Comparison of ENCODE assay signal across 8 cellular contexts in genomic region chr3:189148090-189148507, GRCh38. TPM values are rescaled to one million over a fixed set of nuclear protein-coding genes. Genes with fewer than 3 reads are reported as not detected.
DNase-seq lines count a peak whose midpoint lies in the region; ATAC-seq, FAIRE-seq and TF ChIP-seq lines count a peak whose summit lies in the region.

No MANE protein-coding gene starts in this region.

- FAIRE-seq in astrocyte (lab: Jason Lieb, UNC) = peak; percentile 54

- H3K9me3 Mint-ChIP-seq in T-helper 2 cell treated with Interferon-gamma antibody and Interleukin-4, amounts not matched to agents 5 μg/mL and 100 μg/mL, for 36 hours = no peaks in the 10 kb centered on the region
- no peaks in the 10 kb centered on the region for H3K9me3 Mint-ChIP-seq in astrocyte (ENCODE audit: unreplicated experiment)

- H3K4me2 ChIP-seq in astrocyte (ENCODE audit: low read length) (no peak overlapping the region), hepatocyte (no peak overlapping the region)

- intact Hi-C loops in gastrocnemius medialis (cut with DNase I; ENCODE audit: low total_unique reads) = loop anchor here (2.0 to 10.0 kb wide), 3 partner anchors 191 to 1829 kb away; no protein-coding TSS in a partner anchor

- H3K9me3 ChIP-seq in HAP-1 = no peaks in the 10 kb centered on the region
- no peaks in the 10 kb centered on the region for H3K9me3 ChIP-seq in astrocyte (ENCODE audit: insufficient read depth, low read depth, low read length)
- H3K9me3 ChIP-seq in hepatocyte (ENCODE audit: low read depth) = no peaks in the 10 kb centered on the region
- H3K9me3 ChIP-seq in gastrocnemius medialis = no peaks in the 10 kb centered on the region

- H3K79me2 ChIP-seq in astrocyte (ENCODE audit: insufficient read depth, low read length) = no peaks in the 10 kb centered on the region
- no peaks in the 10 kb centered on the region for H3K79me2 ChIP-seq in hepatocyte

- 27% methylated on average over 6 of the region's 6 CpGs for WGBS in hepatocyte (ENCODE audit: low lambda C conversion rate, missing lambda C conversion rate)

- no peaks in the 10 kb centered on the region for H3K4me1 ChIP-seq in HAP-1
- H3K4me1 ChIP-seq in astrocyte (ENCODE audit: insufficient read depth, low read length) = peaks cover 2% of the 10 kb centered on the region
- H3K4me1 ChIP-seq in hepatocyte (ENCODE audit: insufficient read depth) = no peaks in the 10 kb centered on the region
- H3K4me1 ChIP-seq in gastrocnemius medialis = peaks cover 7 to 12% of the 10 kb centered on the region in 2 donors

- no peaks in the 10 kb centered on the region for H3K36me3 Mint-ChIP-seq in T-helper 2 cell treated with Interferon-gamma antibody and Interleukin-4, amounts not matched to agents 5 μg/mL and 100 μg/mL, for 36 hours (ENCODE audit: low read depth)
- H3K36me3 Mint-ChIP-seq in astrocyte (ENCODE audit: low read depth, unreplicated experiment) = no peaks in the 10 kb centered on the region

- H3K9me2 ChIP-seq in hepatocyte (replicated peaks; ENCODE audit: insufficient read depth) = no peaks in the 10 kb centered on the region

- H3K27me3 Mint-ChIP-seq in T-helper 2 cell treated with Interferon-gamma antibody and Interleukin-4, amounts not matched to agents 5 μg/mL and 100 μg/mL, for 36 hours (ENCODE audit: low read depth) = peaks cover 4% of the 10 kb centered on the region
- H3K27me3 Mint-ChIP-seq in astrocyte (ENCODE audit: low read depth, unreplicated experiment) = peaks cover 3% of the 10 kb centered on the region

- peaks cover 36% of the 10 kb centered on the region for H3K4me1 Mint-ChIP-seq in T-helper 2 cell treated with Interferon-gamma antibody and Interleukin-4, amounts not matched to agents 5 μg/mL and 100 μg/mL, for 36 hours (ENCODE audit: low read depth)
- peaks cover 10% of the 10 kb centered on the region for H3K4me1 Mint-ChIP-seq in astrocyte (ENCODE audit: low read depth, unreplicated experiment)

- H3K27ac ChIP-seq in astrocyte (ENCODE audit: low read depth, low read length) (no peak overlapping the region), hepatocyte (no peak overlapping the region), gastrocnemius medialis (no peak overlapping the region)

- no peak overlapping the region for H3K9ac ChIP-seq in astrocyte (ENCODE audit: low read length)

- H4K20me1 ChIP-seq in astrocyte (ENCODE audit: insufficient read depth, low read length) (no peaks in the 10 kb centered on the region), hepatocyte (ENCODE audit: insufficient read depth, poor library complexity, severe bottlenecking) (no peaks in the 10 kb centered on the region)

- H2AFZ ChIP-seq in astrocyte (ENCODE audit: low read depth, low read length) (no peak overlapping the region), hepatocyte (no peak overlapping the region)

- peak; percentile 54 for TF ChIP-seq CTCF in NB4 (IDR thresholded peaks at IDR 0.05; ENCODE audit: low read depth, low read length)
- TF ChIP-seq CTCF in astrocyte (IDR thresholded peaks at IDR 0.05; ENCODE audit: insufficient read depth, low read depth, low read length) = peak; percentile 92
- TF ChIP-seq CTCF in hepatocyte (IDR thresholded peaks at IDR 0.05; ENCODE audit: poor library complexity) = peak; percentile 85
- peak; percentile 56 to 84 (median 80) for TF ChIP-seq CTCF in gastrocnemius medialis (IDR thresholded peaks at IDR 0.05 in 4 of 5, conservative IDR thresholded peaks at IDR 0.05 in 1 of 5)

- H3K36me3 ChIP-seq in HAP-1 (replicated peaks) (no peaks in the 10 kb centered on the region), astrocyte (ENCODE audit: insufficient read depth, low read length) (no peaks in the 10 kb centered on the region), hepatocyte (replicated peaks; ENCODE audit: insufficient read depth, low read depth) (no peaks in the 10 kb centered on the region), gastrocnemius medialis (no peaks in the 10 kb centered on the region)

- no peak overlapping the region for H3K27ac Mint-ChIP-seq in T-helper 2 cell treated with Interferon-gamma antibody and Interleukin-4, amounts not matched to agents 5 μg/mL and 100 μg/mL, for 36 hours
- no peak overlapping the region for H3K27ac Mint-ChIP-seq in astrocyte (ENCODE audit: unreplicated experiment)

- H3K27me3 ChIP-seq in HAP-1 (ENCODE audit: low read depth) (no peaks in the 10 kb centered on the region), astrocyte (ENCODE audit: insufficient read depth, low read length) (no peaks in the 10 kb centered on the region), hepatocyte (no peaks in the 10 kb centered on the region), gastrocnemius medialis (no peaks in the 10 kb centered on the region)

- no peak overlapping the region for H3K4me3 ChIP-seq in HAP-1
- H3K4me3 ChIP-seq in NB4 (ENCODE audit: low read depth, low read length) = no peak overlapping the region
- no peak overlapping the region for H3K4me3 ChIP-seq in astrocyte (ENCODE audit: insufficient read depth, low read depth, low read length)
- no peak overlapping the region for H3K4me3 ChIP-seq in hepatocyte
- no peak overlapping the region for H3K4me3 ChIP-seq in gastrocnemius medialis

- peak; percentile 35 for DNase-seq in GDM1 (lab: John Stamatoyannopoulos, UW)
- DNase-seq in HAP-1 (ENCODE audit: low spot score in 2 of 2) = peak; percentile 62 to 73
- DNase-seq in NB4 (ENCODE audit: low read depth) = peak; percentile 57
- DNase-seq in T-helper 2 cell treated with Interferon-gamma antibody and Interleukin-4, amounts not matched to agents 5 μg/mL and 100 μg/mL, for 36 hours (ENCODE audit: low spot score) = peak; percentile 41
- peak; percentile 35 for DNase-seq in astrocyte (ENCODE audit: low read depth)
- peak; percentile 76 for DNase-seq in hepatocyte (ENCODE audit: low spot score)
- DNase-seq in gastrocnemius medialis = peak; percentile 25 to 49
- DNase-seq in cortex of kidney (lab: John Stamatoyannopoulos, UW) = no peak

- TF ChIP-seq POLR2A in NB4 (IDR thresholded peaks at IDR 0.05; ENCODE audit: extremely low read depth, insufficient read length) = no peak
- no peak for TF ChIP-seq POLR2A in gastrocnemius medialis (IDR thresholded peaks at IDR 0.05)

- in situ Hi-C loops in HAP-1 (cut with MboI; ENCODE audit: low sequenced_read_pairs) = no loop called here
- in situ Hi-C loops in gastrocnemius medialis (cut with MboI; ENCODE audit: low sequenced_read_pairs in 4 of 4) = loop anchor here (10.0 to 25.0 kb wide), 8 partner anchors 183 to 1436 kb away; partner anchors contain the start of genes RTP2 (in 2 of the 4) and BCL6 (in 1 of the 4)

- peak; percentile 64 to 76 for ATAC-seq in gastrocnemius medialis

- H3K4me3 Mint-ChIP-seq in T-helper 2 cell treated with Interferon-gamma antibody and Interleukin-4, amounts not matched to agents 5 μg/mL and 100 μg/mL, for 36 hours = no peak overlapping the region
- no peak overlapping the region for H3K4me3 Mint-ChIP-seq in astrocyte (ENCODE audit: unreplicated experiment)

RNA-seq across cellular contexts. Expression of gene TPRG1, which starts 23.7 kb away (rescaled TPM):
- total RNA-seq in astrocyte (0.72 and 1.1 TPM in 2 replicates), hepatocyte (0.16 and 0.43 TPM in 2 replicates), gastrocnemius medialis (1 to 10 TPM; 2.8 to 9.0 (median 3.2) TPM)
- 1.2 TPM in 1 of 2 replicates, not detected in the other for polyA plus RNA-seq in hepatocyte
